ENCODE assay signal across 8 cellular contexts in genomic region chr1:248872752-248873408, GRCh38. TPM values are rescaled to one million over a fixed set of nuclear protein-coding genes. Genes with fewer than 3 reads are reported as not detected.
A peak's percentile ranks its signal among the peaks of the same experiment; 100 is the strongest.
DNase-seq lines count a peak whose midpoint lies in the region; ATAC-seq and TF ChIP-seq lines count a peak whose summit lies in the region.

No MANE protein-coding gene starts in this region.

- H3K4me1 Mint-ChIP-seq in activated naive CD4-positive, alpha-beta T cell treated with anti-CD3 and anti-CD28 coated beads, Interleukin-2, amount 10 ng/mL, durations not matched to agents 7 days and 5 days: peaks cover 25% of the 10 kb centered on the region

- peak overlapping the region; percentile 91 for H3K4me3 Mint-ChIP-seq in activated naive CD4-positive, alpha-beta T cell treated with anti-CD3 and anti-CD28 coated beads, Interleukin-2, amount 10 ng/mL, durations not matched to agents 7 days and 5 days

- 0 out of 2 replicates have a peak, but pooled peaks cover 4% of the 10 kb centered on the region for H3F3A ChIP-seq in OCI-LY1 (ENCODE audit: insufficient read depth, low read length)

- H2BK15ac ChIP-seq in neuronal stem cell (ENCODE audit: low read length): no peak overlapping the region

- H3K36me3 ChIP-seq in OCI-LY1 (ENCODE audit: insufficient read depth, low read length) (no peaks in the 10 kb centered on the region), neuronal stem cell (replicated peaks in 1 of 2; ENCODE audit: control insufficient read depth in 2 of 2, insufficient read depth in 2 of 2, low read length in 2 of 2) (no peaks in the 10 kb centered on the region), aorta (ENCODE audit: control insufficient read depth in 1 of 2, insufficient read depth in 2 of 2, low read length in 1 of 2) (no peaks in the 10 kb centered on the region)

- H3K14ac ChIP-seq in neuronal stem cell (ENCODE audit: low read length): no peak overlapping the region

- no peaks in the 10 kb centered on the region for H3K9me2 ChIP-seq in OCI-LY1 (ENCODE audit: low read depth, low read length)

- DNase-seq in DMS53 treated with DMSO at 0.1 percent for 48 hours (lab: John Stamatoyannopoulos, UW; ENCODE audit: unreplicated experiment) (peak; percentile 81), HT-29 (ENCODE audit: low spot score) (peak; percentile 77), germinal center (ENCODE audit: low spot score) (peak; percentile 46), neuronal stem cell (ENCODE audit: low spot score) (peak; percentile 68), aorta (peak; percentile 74 to 83)
- DNase-seq in activated naive CD4-positive, alpha-beta T cell treated with anti-CD3 and anti-CD28 coated beads, Interleukin-2, amount 10 ng/mL, durations not matched to agents 7 days and 5 days: peak; percentile 61

- H3K9me3 ChIP-seq in OCI-LY1 (ENCODE audit: low read length) (no peaks in the 10 kb centered on the region), neuronal stem cell (replicated peaks in 1 of 2; ENCODE audit: control insufficient read depth in 2 of 2, insufficient read depth in 1 of 2, low read depth in 1 of 2, low read length in 2 of 2) (no peaks in the 10 kb centered on the region), aorta (ENCODE audit: control insufficient read depth, low read length) (no peaks in the 10 kb centered on the region)

- no peak overlapping the region for H2BK120ac ChIP-seq in neuronal stem cell (ENCODE audit: low read depth, low read length)

- H3K18ac ChIP-seq in neuronal stem cell (ENCODE audit: low read length): peak overlapping the region; percentile 53

- no peaks in the 10 kb centered on the region for H3K79me2 ChIP-seq in OCI-LY1 (ENCODE audit: insufficient read depth, low read length)

- H3K27me3 ChIP-seq in OCI-LY1 (ENCODE audit: insufficient read depth, low read length) (no peaks in the 10 kb centered on the region), neuronal stem cell (ENCODE audit: control insufficient read depth in 3 of 3, insufficient read depth in 3 of 3, low read depth in 1 of 3, low read length in 3 of 3) (no peaks in the 10 kb centered on the region), aorta (ENCODE audit: control insufficient read depth in 1 of 2, insufficient read depth in 2 of 2, low read length in 1 of 2) (no peaks in the 10 kb centered on the region)

- H3K27ac ChIP-seq in OCI-LY1 (ENCODE audit: low read depth, low read length, poor library complexity, severe bottlenecking): peak overlapping the region; percentile 65
- H3K27ac ChIP-seq in neuronal stem cell (replicated peaks; ENCODE audit: low read length): peak overlapping the region; percentile 91
- H3K27ac ChIP-seq in aorta (ENCODE audit: low read depth in 1 of 2, low read length in 2 of 2): peak overlapping the region; percentile 74 to 94

- H4K91ac ChIP-seq in neuronal stem cell (ENCODE audit: low read depth, low read length, poor library complexity): no peak overlapping the region

- no CpG with 5 or more reads among the region's 31 CpGs for WGBS in neuronal stem cell (ENCODE audit: extremely low coverage in 2 of 2, insufficient read length in 2 of 2, insufficient replicate concordance in 1 of 2), 2 donors
- WGBS in aorta, 2 donors: 1 to 2% methylated on average over 31 of the region's 31 CpGs

- H2BK5ac ChIP-seq in neuronal stem cell (ENCODE audit: low read length): peak overlapping the region; percentile 14

- H3K4me3 ChIP-seq in OCI-LY1 (ENCODE audit: low read depth, low read length, poor library complexity, severe bottlenecking): peak overlapping the region; percentile 76
- H3K4me3 ChIP-seq in neuronal stem cell (ENCODE audit: low read length in 2 of 2): peak overlapping the region; percentile 73 to 89
- peak overlapping the region; percentile 28 to 49 for H3K4me3 ChIP-seq in aorta (ENCODE audit: low read length in 2 of 2)

- H4K20me1 ChIP-seq in OCI-LY1 (ENCODE audit: insufficient read depth, low read length): no peaks in the 10 kb centered on the region

- H3K23ac ChIP-seq in neuronal stem cell (ENCODE audit: low read depth, low read length, poor library complexity): peak overlapping the region; percentile 13

- peaks cover 9% of the 10 kb centered on the region for H3K36me3 Mint-ChIP-seq in activated naive CD4-positive, alpha-beta T cell treated with anti-CD3 and anti-CD28 coated beads, Interleukin-2, amount 10 ng/mL, durations not matched to agents 7 days and 5 days

- H3K9me3 Mint-ChIP-seq in activated naive CD4-positive, alpha-beta T cell treated with anti-CD3 and anti-CD28 coated beads, Interleukin-2, amount 10 ng/mL, durations not matched to agents 7 days and 5 days: peaks cover 1% of the 10 kb centered on the region

- H3K79me1 ChIP-seq in neuronal stem cell (ENCODE audit: low read depth, low read length): no peaks in the 10 kb centered on the region

- CTCF ChIA-PET in activated naive CD4-positive, alpha-beta T cell treated with anti-CD3 and anti-CD28 coated beads, Interleukin-2, amount 10 ng/mL, durations not matched to agents 7 days and 5 days (lab: Charles Lee): interaction anchor here (0.8 to 1.3 kb wide), 3 partner anchors 10 to 31 kb away, joined by 3 read pairs; no protein-coding TSS in a partner anchor

- peak overlapping the region; percentile 92 for H3K27ac Mint-ChIP-seq in activated naive CD4-positive, alpha-beta T cell treated with anti-CD3 and anti-CD28 coated beads, Interleukin-2, amount 10 ng/mL, durations not matched to agents 7 days and 5 days

- peak overlapping the region; percentile 27 for H2AFZ ChIP-seq in OCI-LY1 (ENCODE audit: low read length)
- H2AFZ ChIP-seq in neuronal stem cell (ENCODE audit: low read length): peak overlapping the region; percentile 93

- no peak for TF ChIP-seq CTCF in OCI-LY1 (IDR thresholded peaks at IDR 0.05; ENCODE audit: low read length)

- no peak overlapping the region for H2BK12ac ChIP-seq in neuronal stem cell (ENCODE audit: low read length)

- no peak overlapping the region for H3K4ac ChIP-seq in neuronal stem cell (ENCODE audit: low read length)

- intact Hi-C loops in aorta (cut with DNase I): loop anchor here in 1 of 2 donors (2.0 kb wide), 1 partner anchor 34 kb away; the partner anchor contains the start of gene PGBD2

- no peak overlapping the region for H4K8ac ChIP-seq in neuronal stem cell (ENCODE audit: low read depth, low read length)

- H3K4me1 ChIP-seq in OCI-LY1 (ENCODE audit: insufficient read depth, low read length, severe bottlenecking): peaks cover 6% of the 10 kb centered on the region
- no peaks in the 10 kb centered on the region for H3K4me1 ChIP-seq in neuronal stem cell (ENCODE audit: control insufficient read depth in 2 of 2, insufficient read depth in 1 of 2, low read depth in 1 of 2, low read length in 2 of 2)
- H3K4me1 ChIP-seq in aorta (ENCODE audit: control insufficient read depth in 1 of 2, insufficient read depth in 2 of 2, low read length in 2 of 2): no peaks in the 10 kb centered on the region

- no peak overlapping the region for H2AK5ac ChIP-seq in neuronal stem cell (ENCODE audit: low read depth, low read length)

- peak; percentile 42 for ATAC-seq in GM21447 (IDR thresholded peaks at IDR 0.05; ENCODE audit: unreplicated experiment)
- peak; percentile 82 for ATAC-seq in aorta (ENCODE audit: low FRiP score)

- peak overlapping the region; percentile 68 for H3K9ac ChIP-seq in OCI-LY1 (ENCODE audit: low read length)
- peak overlapping the region; percentile 82 for H3K9ac ChIP-seq in neuronal stem cell (ENCODE audit: low read depth, low read length, poor library complexity)

- peaks cover 13% of the 10 kb centered on the region for H3K27me3 Mint-ChIP-seq in activated naive CD4-positive, alpha-beta T cell treated with anti-CD3 and anti-CD28 coated beads, Interleukin-2, amount 10 ng/mL, durations not matched to agents 7 days and 5 days

- H3K4me2 ChIP-seq in OCI-LY1 (ENCODE audit: low read length) (peak overlapping the region; percentile 66), neuronal stem cell (ENCODE audit: insufficient read depth, low read length, poor library complexity, severe bottlenecking) (peak overlapping the region; percentile 41)

RNA-seq across cellular contexts. Expression of gene ZNF692, which starts 14.0 kb away (rescaled TPM):
- 57.9 and 58.0 TPM in 2 replicates for total RNA-seq in HT-29 (2014; rRNA removed; shearing (Covaris generic))
- 43.3 TPM for polyA plus RNA-seq in neuronal stem cell (2013, experiment 1 of 2)
- polyA plus RNA-seq in neuronal stem cell (2013, experiment 2 of 2): 39.1 TPM
- 10 to 100 TPM; 20.7 to 41.3 TPM for total RNA-seq in aorta
- polyA plus RNA-seq in aorta: 100 to 1,000 TPM in 1 of 2 donors, 10 to 100 TPM in 1; 10.3 to 176 TPM

RNA-seq across cellular contexts. Expression of gene PGBD2, which starts 33.2 kb away (rescaled TPM):
- total RNA-seq in HT-29 (2014; rRNA removed; shearing (Covaris generic)): 8.1 and 10.2 TPM in 2 replicates
- polyA plus RNA-seq in neuronal stem cell (2013, experiment 1 of 2): 2.3 TPM
- 2.5 TPM for polyA plus RNA-seq in neuronal stem cell (2013, experiment 2 of 2)
- 1 to 10 TPM; 5.3 to 6.7 TPM for total RNA-seq in aorta
- 1 to 10 TPM; 1.8 to 4.2 TPM for polyA plus RNA-seq in aorta

RNA-seq across cellular contexts. Expression of gene ZNF672, which starts 34.9 kb away (rescaled TPM):
- 36.0 and 37.7 TPM in 2 replicates for total RNA-seq in HT-29 (2014; rRNA removed; shearing (Covaris generic))
- polyA plus RNA-seq in neuronal stem cell (2013, experiment 1 of 2): 32.2 TPM
- 32.8 TPM for polyA plus RNA-seq in neuronal stem cell (2013, experiment 2 of 2)
- total RNA-seq in aorta: 10 to 100 TPM; 18.7 to 30.5 TPM
- polyA plus RNA-seq in aorta: 10 to 100 TPM in 1 of 2 donors, 1 to 10 TPM in 1; 5.1 to 11.0 TPM

RNA-seq across cellular contexts. Expression of gene SH3BP5L, which starts 47.2 kb away (rescaled TPM):
- total RNA-seq in HT-29 (2014; rRNA removed; shearing (Covaris generic)): 23.4 and 23.5 TPM in 2 replicates
- polyA plus RNA-seq in neuronal stem cell (2013, experiment 1 of 2): 18.4 TPM
- polyA plus RNA-seq in neuronal stem cell (2013, experiment 2 of 2): 18.3 TPM
- total RNA-seq in aorta: 10 to 100 TPM; 21.4 to 25.1 TPM
- 10 to 100 TPM; 11.8 to 16.6 TPM for polyA plus RNA-seq in aorta

Comparison
In these comparisons a context has a peak if more than half of its experiments do, and no peak if none do; other contexts are left out.
1. Peak in every context shown above with its lines: DNase-seq, ATAC-seq, H3K4me3 ChIP-seq and H3K27ac ChIP-seq.